20 cellular contexts compared by ENCODE assay signal in the genomic region with DNA sequence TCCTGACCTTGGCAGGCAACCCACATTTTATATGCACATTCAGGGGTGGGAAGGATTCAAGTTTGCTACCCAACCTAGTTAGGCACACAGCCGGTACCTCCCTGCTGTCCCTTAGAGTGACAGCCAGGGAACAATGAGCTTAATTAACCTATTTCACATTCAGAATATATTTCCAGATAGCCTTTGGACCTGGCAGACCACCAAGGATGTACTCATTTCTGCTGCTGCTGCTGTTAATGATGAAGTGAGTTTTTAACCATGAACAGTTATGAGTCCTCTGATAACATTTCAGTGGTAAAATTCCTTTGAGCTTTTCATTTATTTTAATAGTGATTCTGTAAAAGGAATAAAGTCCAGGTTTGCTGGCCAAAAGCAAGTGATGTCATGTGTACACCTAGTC.
A peak's percentile ranks its signal among the peaks of the same experiment; 100 is the strongest.
DNase-seq lines count a peak whose midpoint lies in the region; ATAC-seq, FAIRE-seq and TF ChIP-seq lines count a peak whose summit lies in the region.
"Had no signal": no experiment of that assay in that cellular context is flagged by ENCODE, and none has a peak within 500 bp of the region (broad histone marks: within the 10 kb centered on the region; RNA-seq: fewer than 3 reads in every experiment).

No MANE protein-coding gene starts in this region.

- WGBS in K562 (ENCODE audit: insufficient coverage, low coverage, missing lambda C conversion rate): 38% methylated on average over 1 of the region's 1 CpG
- 50 to 83% methylated on average over 1 of the region's 1 CpG for WGBS in upper lobe of left lung, 2 donors

- intact Hi-C loops in K562 (cut with micrococcal nuclease): no loop called here

- H3K36me3 Mint-ChIP-seq in naive B cell: peaks cover 12 to 20% of the 10 kb centered on the region in 2 donors
- H3K36me3 Mint-ChIP-seq: natural killer cell had no signal

- peak overlapping the region in 4 of 6 donors; percentile 70 to 85 (median 82) for H3K27ac Mint-ChIP-seq in naive B cell
- H3K27ac Mint-ChIP-seq: activated CD4-positive, alpha-beta memory T cell treated with anti-CD3 and anti-CD28 coated beads, Interleukin-2, amount 10 ng/mL, durations not matched to agents 7 days and 5 days; endodermal cell; natural killer cell had no signal

- H3K27me3 ChIP-seq in K562 (ENCODE audit: control insufficient read depth in 2 of 2, insufficient read depth in 2 of 2, low read length in 2 of 2): no peaks in the 10 kb centered on the region
- no peaks in the 10 kb centered on the region for H3K27me3 ChIP-seq in upper lobe of left lung
- H3K27me3 ChIP-seq: tibial nerve had no signal

- H2AFZ ChIP-seq in K562 (ENCODE audit: low read depth, low read length): no peak overlapping the region
- H2AFZ ChIP-seq: PC-9 had no signal

- no peak for TF ChIP-seq RAD21 in K562 (CRISPR knock-in tag; conservative IDR thresholded peaks at IDR 0.05 in 1 of 2, IDR thresholded peaks at IDR 0.05 in 1 of 2)

- no peak overlapping the region for H3K9ac ChIP-seq in K562 (ENCODE audit: insufficient read depth in 1 of 2, low read depth in 2 of 2, low read length in 2 of 2)

- POLR2A ChIA-PET in K562 (lab: Yijun Ruan, JAX): no interaction called here
- POLR2A ChIA-PET in HEK293T (lab: Yijun Ruan, JAX): no interaction called here

- BruUV-seq in K562 (replicated peaks; lab: Mats Ljungman, UMichigan): no TSS peak

- H3K9me1 ChIP-seq in K562 (ENCODE audit: control insufficient read depth, insufficient read depth, low read length): no peaks in the 10 kb centered on the region

- no peaks in the 10 kb centered on the region for H3K9me3 Mint-ChIP-seq in naive B cell
- H3K9me3 Mint-ChIP-seq: activated CD4-positive, alpha-beta memory T cell treated with anti-CD3 and anti-CD28 coated beads, Interleukin-2, amount 10 ng/mL, durations not matched to agents 7 days and 5 days; endodermal cell; stimulated activated naive B cell treated with anti-CD40 and anti-IgM and Interleukin-4, amounts not matched to agents 10 μg/mL and 1 μg/mL and 100 μg/mL, for 72 hours had no signal

- in situ Hi-C loops in K562 (cut with MboI): no loop called here

- no peak overlapping the region for H3K4me2 ChIP-seq in K562 (ENCODE audit: insufficient read depth, low read length)
- H3K4me2 ChIP-seq: PC-9 had no signal

- H3K4me3 Mint-ChIP-seq in naive B cell: peak overlapping the region in 1 of 8 donors; percentile 25
- H3K4me3 Mint-ChIP-seq: activated CD4-positive, alpha-beta memory T cell treated with anti-CD3 and anti-CD28 coated beads, Interleukin-2, amount 10 ng/mL, durations not matched to agents 7 days and 5 days; endodermal cell; natural killer cell; stimulated activated naive B cell treated with anti-CD40 and anti-IgM and Interleukin-4, amounts not matched to agents 10 μg/mL and 1 μg/mL and 100 μg/mL, for 72 hours had no signal

- ATAC-seq in K562 (no peak), naive B cell (ENCODE audit: low read depth in 2 of 2) (no peak), upper lobe of left lung (ENCODE audit: low FRiP score in 2 of 2) (no peak)
- ATAC-seq: natural killer cell; stimulated activated naive B cell treated with anti-CD40 and anti-IgM and Interleukin-4, amounts not matched to agents 10 μg/mL and 1 μg/mL and 100 μg/mL, for 72 hours had no signal

- no peak for TF ChIP-seq POLR2A in K562 (conservative IDR thresholded peaks at IDR 0.05)
- no peak for TF ChIP-seq POLR2A in upper lobe of left lung (IDR thresholded peaks at IDR 0.05)

- no peaks in the 10 kb centered on the region for H3K79me2 ChIP-seq in K562 (ENCODE audit: control insufficient read depth, insufficient read depth, low read length)

- DNase-seq in ELR (ENCODE audit: low read depth): peak; percentile 5
- DNase-seq in NCI-H1417 treated with DMSO at 0.1 percent for 48 hours (lab: John Stamatoyannopoulos, UW): peak; percentile 44
- DNase-seq in K562 (ENCODE audit: extremely low read depth in 1 of 4, low spot score in 3 of 4): peak in 1 of 4 experiments; percentile 12
- no peak for DNase-seq in naive B cell
- no peak for DNase-seq in upper lobe of left lung
- DNase-seq in CD1c-positive myeloid dendritic cell (ENCODE audit: extremely low spot score): no peak
- no peak for DNase-seq in HEK293T (ENCODE audit: extremely low spot score)
- DNase-seq: activated CD4-positive, alpha-beta memory T cell treated with anti-CD3 and anti-CD28 coated beads, Interleukin-2, amount 10 ng/mL, durations not matched to agents 7 days and 5 days; DMS79; endodermal cell; natural killer cell; NCI-H1436; PC-9; posterior cingulate gyrus; stimulated activated CD4-positive, alpha-beta T cell treated with anti-CD3 and anti-CD28 coated beads, Interleukin-12 subunit alpha, Interleukin-12 subunit beta, amount 100 ng/mL, for 4 hours; stimulated activated naive B cell treated with anti-CD40 and anti-IgM and Interleukin-4, amounts not matched to agents 10 μg/mL and 1 μg/mL and 100 μg/mL, for 72 hours had no signal

- TF ChIP-seq CTCF in K562 (IDR thresholded peaks at IDR 0.05 in 2 of 3, conservative IDR thresholded peaks at IDR 0.05 in 1 of 3; ENCODE audit: insufficient read depth in 2 of 3, low read depth in 1 of 3, low read length in 3 of 3): no peak
- no peak for TF ChIP-seq CTCF in upper lobe of left lung (IDR thresholded peaks at IDR 0.05)

- CTCF ChIA-PET in K562 (lab: Yijun Ruan, JAX; ENCODE audit: low intra/inter-chr PET ratio): no interaction called here
- CTCF ChIA-PET in HEK293T (lab: Yijun Ruan, JAX): no interaction called here

- H3K27me3 Mint-ChIP-seq in naive B cell: no peaks in the 10 kb centered on the region
- H3K27me3 Mint-ChIP-seq: activated CD4-positive, alpha-beta memory T cell treated with anti-CD3 and anti-CD28 coated beads, Interleukin-2, amount 10 ng/mL, durations not matched to agents 7 days and 5 days; stimulated activated naive B cell treated with anti-CD40 and anti-IgM and Interleukin-4, amounts not matched to agents 10 μg/mL and 1 μg/mL and 100 μg/mL, for 72 hours had no signal

- H3K4me3 ChIP-seq in K562: no peak overlapping the region
- no peak overlapping the region for H3K4me3 ChIP-seq in upper lobe of left lung
- H3K4me3 ChIP-seq: lung, PC-9, SK-N-MC, tibial nerve had no signal

- H3K4me1 ChIP-seq in K562 (replicated peaks in 1 of 2; ENCODE audit: control insufficient read depth in 2 of 2, insufficient read depth in 2 of 2, low read length in 2 of 2): no peaks in the 10 kb centered on the region; a peak in 1 of 5 replicates
- peaks cover 0 to 6% (median 0%) of the 10 kb centered on the region in 4 donors for H3K4me1 ChIP-seq in upper lobe of left lung

- TF ChIP-seq EP300 in K562 (IDR thresholded peaks at IDR 0.05; ENCODE audit: low read length) (no peak), upper lobe of left lung (IDR thresholded peaks at IDR 0.05) (no peak)

- H3K36me3 ChIP-seq in K562 (ENCODE audit: control insufficient read depth, insufficient read depth, low read length) (0 out of 3 replicates have a peak, but pooled peaks cover 3% of the 10 kb centered on the region), upper lobe of left lung (no peaks in the 10 kb centered on the region)
- H3K36me3 ChIP-seq: tibial nerve had no signal

- no peak for FAIRE-seq in K562 (lab: Jason Lieb, UNC)
- FAIRE-seq: TTC549 had no signal

- H4K20me1 ChIP-seq in K562 (replicated peaks; ENCODE audit: control insufficient read depth, insufficient read depth, low read length): no peaks in the 10 kb centered on the region

- H3K9me3 ChIP-seq in K562 (replicated peaks; ENCODE audit: control insufficient read depth, insufficient read depth, low read depth, low read length) (no peaks in the 10 kb centered on the region), upper lobe of left lung (no peaks in the 10 kb centered on the region)
- H3K9me3 ChIP-seq: tibial nerve had no signal

- H3K27ac ChIP-seq in K562 (ENCODE audit: extremely low read depth, low read depth, low read length): no peak overlapping the region
- H3K27ac ChIP-seq in upper lobe of left lung: no peak overlapping the region
- H3K27ac ChIP-seq: PC-9, SK-N-MC had no signal

- peaks cover 51 to 93% (median 55%) of the 10 kb centered on the region in 3 donors for H3K4me1 Mint-ChIP-seq in naive B cell
- H3K4me1 Mint-ChIP-seq: activated CD4-positive, alpha-beta memory T cell treated with anti-CD3 and anti-CD28 coated beads, Interleukin-2, amount 10 ng/mL, durations not matched to agents 7 days and 5 days; endodermal cell; natural killer cell had no signal

TF ChIP-seq in K562, 482 proteins besides CTCF, POLR2A, EP300 and RAD21:
- TF ChIP-seq NFIC (IDR thresholded peaks at IDR 0.05) (peak; percentile 71), SOX6 (IDR thresholded peaks at IDR 0.05) (0 out of 2 replicates have a peak, but pooled peaks have one; percentile 16), HNRNPL (IDR thresholded peaks at IDR 0.05; ENCODE audit: low read depth, low read length) (no peak)
- TF ChIP-seq, protein P1, sequence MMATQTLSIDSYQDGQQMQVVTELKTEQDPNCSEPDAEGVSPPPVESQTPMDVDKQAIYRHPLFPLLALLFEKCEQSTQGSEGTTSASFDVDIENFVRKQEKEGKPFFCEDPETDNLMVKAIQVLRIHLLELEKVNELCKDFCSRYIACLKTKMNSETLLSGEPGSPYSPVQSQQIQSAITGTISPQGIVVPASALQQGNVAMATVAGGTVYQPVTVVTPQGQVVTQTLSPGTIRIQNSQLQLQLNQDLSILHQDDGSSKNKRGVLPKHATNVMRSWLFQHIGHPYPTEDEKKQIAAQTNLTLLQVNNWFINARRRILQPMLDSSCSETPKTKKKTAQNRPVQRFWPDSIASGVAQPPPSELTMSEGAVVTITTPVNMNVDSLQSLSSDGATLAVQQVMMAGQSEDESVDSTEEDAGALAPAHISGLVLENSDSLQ (IDR thresholded peaks at IDR 0.05): 0 out of 2 replicates have a peak, but pooled peaks have one; percentile 41

TF ChIP-seq in HEK293T, 16 proteins besides CTCF, POLR2A, EP300 and RAD21:
- TF ChIP-seq NFRKB (IDR thresholded peaks at IDR 0.05) (no peak), ZNF384 (IDR thresholded peaks at IDR 0.05) (no peak), ELF4 (IDR thresholded peaks at IDR 0.05) (no peak), SUZ12 (IDR thresholded peaks at IDR 0.05) (no peak), FOXA1 (IDR thresholded peaks at IDR 0.05) (no peak)
- TF ChIP-seq, protein P1 (IDR thresholded peaks at IDR 0.05): no peak
TF ChIP-seq in HEK293T: peak in this region for 0.

Comparison
In these comparisons a context has a peak if more than half of its experiments do, and no peak if none do; other contexts are left out.
1. DNase-seq: peak in ELR (single experiment) and NCI-H1417 treated with DMSO at 0.1 percent for 48 hours (single experiment); none in naive B cell (single experiment), upper lobe of left lung (0 of 2), CD1c-positive myeloid dendritic cell (single experiment) and HEK293T (single experiment).